19 cellular contexts compared by ENCODE assay signal in genomic region chr19:30932854-30933253, GRCh38.
"Had no signal": no experiment of that assay in that cellular context is flagged by ENCODE, and none has a peak within 500 bp of the region (broad histone marks: within the 10 kb centered on the region; RNA-seq: fewer than 3 reads in every experiment).

No MANE protein-coding gene starts in this region.

- H3K27ac ChIP-seq: dorsolateral prefrontal cortex, esophagus squamous epithelium, gastrocnemius medialis, heart right ventricle, left lung, lower lobe of right lung had no signal

- H3K4me1 ChIP-seq: esophagus squamous epithelium, heart right ventricle, left lung, lower lobe of right lung had no signal

- DNase-seq: cortex of kidney; dorsolateral prefrontal cortex; effector CD4-positive, alpha-beta T cell; effector memory CD4-positive, alpha-beta T cell; esophagus squamous epithelium; foreskin fibroblast; foreskin melanocyte; gastrocnemius medialis; glutamatergic neuron; head of caudate nucleus; heart right ventricle; hippocampal formation; left cardiac atrium; left lung; left ventricle myocardium superior; lower lobe of right lung; mesenchymal stem cell; midbrain had no signal

- H3K27ac Mint-ChIP-seq: dendritic cell treated with granulocyte-macrophage colony-stimulating factor and Interleukin-4, amounts not matched to agents 40 ng/mL and 50 ng/mL, for 4 days had no signal

- H3K36me3 ChIP-seq: esophagus squamous epithelium, gastrocnemius medialis, heart right ventricle, left lung, lower lobe of right lung had no signal

- H3K9me3 ChIP-seq: gastrocnemius medialis had no signal

- H3K27me3 ChIP-seq: esophagus squamous epithelium, gastrocnemius medialis, left lung had no signal

- ATAC-seq: heart right ventricle, left cardiac atrium, left lung, left ventricle myocardium superior, lower lobe of right lung had no signal

- H3K9me3 Mint-ChIP-seq: dendritic cell treated with granulocyte-macrophage colony-stimulating factor and Interleukin-4, amounts not matched to agents 40 ng/mL and 50 ng/mL, for 4 days had no signal

- H3K4me3 Mint-ChIP-seq: dendritic cell treated with granulocyte-macrophage colony-stimulating factor and Interleukin-4, amounts not matched to agents 40 ng/mL and 50 ng/mL, for 4 days had no signal

- H3K4me3 ChIP-seq: dorsolateral prefrontal cortex, esophagus squamous epithelium, gastrocnemius medialis, heart right ventricle, left lung, lower lobe of right lung had no signal
